In the genomic region with DNA sequence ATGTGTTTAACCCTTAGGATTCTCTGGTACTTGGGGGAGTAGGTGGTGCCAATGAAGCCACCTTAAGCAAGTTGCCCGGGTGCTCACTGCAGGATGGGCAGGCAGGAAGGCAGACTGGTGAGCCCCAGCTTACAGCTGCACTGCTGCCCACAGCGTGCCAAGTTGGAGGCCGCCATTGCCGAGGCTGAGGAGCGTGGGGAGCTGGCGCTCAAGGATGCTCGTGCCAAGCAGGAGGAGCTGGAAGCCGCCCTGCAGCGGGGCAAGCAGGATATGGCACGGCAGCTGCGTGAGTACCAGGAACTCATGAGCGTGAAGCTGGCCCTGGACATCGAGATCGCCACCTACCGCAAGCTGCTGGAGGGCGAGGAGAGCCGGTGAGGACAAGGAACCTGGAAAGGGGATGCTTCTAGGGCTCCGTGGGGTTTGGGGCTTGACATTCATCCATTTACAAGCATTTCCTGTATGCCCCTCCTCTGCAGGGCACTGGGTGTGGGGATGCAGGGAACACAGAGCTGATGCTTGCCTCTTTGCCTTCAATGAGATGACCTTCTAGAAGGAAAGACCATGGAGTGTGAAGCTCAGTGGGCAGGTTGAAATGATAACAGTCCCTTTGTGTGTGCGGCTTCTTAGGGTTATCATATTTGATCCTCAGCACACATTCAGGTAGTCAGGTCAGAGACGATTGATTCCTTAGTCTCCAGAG, we compare ENCODE assay signal across 2 cellular contexts.
TF ChIP-seq lines count a peak whose summit lies in the region.

No MANE protein-coding gene starts in this region.

TF ChIP-seq in GM23338, 12 proteins besides CTCF, POLR2A, EP300 and RAD21:
- no peak for TF ChIP-seq ZNF114 (CRISPR knock-in tag; IDR thresholded peaks at IDR 0.05)

TF ChIP-seq in GM12878, 131 proteins besides CTCF, POLR2A, EP300 and RAD21:
- no peak for TF ChIP-seq KDM1A (IDR thresholded peaks at IDR 0.05; ENCODE audit: borderline replicate concordance)
- TF ChIP-seq, protein P1, sequence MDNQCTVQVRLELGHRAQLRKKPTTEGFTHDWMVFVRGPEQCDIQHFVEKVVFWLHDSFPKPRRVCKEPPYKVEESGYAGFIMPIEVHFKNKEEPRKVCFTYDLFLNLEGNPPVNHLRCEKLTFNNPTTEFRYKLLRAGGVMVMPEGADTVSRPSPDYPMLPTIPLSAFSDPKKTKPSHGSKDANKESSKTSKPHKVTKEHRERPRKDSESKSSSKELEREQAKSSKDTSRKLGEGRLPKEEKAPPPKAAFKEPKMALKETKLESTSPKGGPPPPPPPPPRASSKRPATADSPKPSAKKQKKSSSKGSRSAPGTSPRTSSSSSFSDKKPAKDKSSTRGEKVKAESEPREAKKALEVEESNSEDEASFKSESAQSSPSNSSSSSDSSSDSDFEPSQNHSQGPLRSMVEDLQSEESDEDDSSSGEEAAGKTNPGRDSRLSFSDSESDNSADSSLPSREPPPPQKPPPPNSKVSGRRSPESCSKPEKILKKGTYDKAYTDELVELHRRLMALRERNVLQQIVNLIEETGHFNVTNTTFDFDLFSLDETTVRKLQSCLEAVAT (IDR thresholded peaks at IDR 0.05), result peak; percentile 56; the same call in 1 of the 2 replicates
- no peak for TF ChIP-seq CHD2 (IDR thresholded peaks at IDR 0.05; ENCODE audit: borderline replicate concordance, low read depth, low read length)
- TF ChIP-seq BHLHE40 (IDR thresholded peaks at IDR 0.05; ENCODE audit: borderline replicate concordance in 1 of 2, low read depth in 2 of 2, low read length in 1 of 2), result no peak
